Comparison of ENCODE assay signal across 20 cellular contexts in genomic region chr6:14231546-14232280, GRCh38.
A peak's percentile ranks its signal among the peaks of the same experiment; 100 is the strongest.
DNase-seq lines count a peak whose midpoint lies in the region; ATAC-seq and TF ChIP-seq lines count a peak whose summit lies in the region.
"Had no signal": no experiment of that assay in that cellular context is flagged by ENCODE, and none has a peak within 500 bp of the region (broad histone marks: within the 10 kb centered on the region; RNA-seq: fewer than 3 reads in every experiment).

No MANE protein-coding gene starts in this region.

- H3K9me3 Mint-ChIP-seq in activated naive CD4-positive, alpha-beta T cell treated with anti-CD3 and anti-CD28 coated beads, Interleukin-2, amount 50 U/mL, for 72 hours, result peaks cover 0 to 7% of the 10 kb centered on the region in 2 donors
- H3K9me3 Mint-ChIP-seq in stimulated activated naive CD8-positive, alpha-beta T cell treated with anti-CD3 and anti-CD28 coated beads, Interleukin-15, amount 100 ng/mL, for 72 hours, result no peaks in the 10 kb centered on the region
- H3K9me3 Mint-ChIP-seq: activated B cell treated with CpG ODN at 0.5 μM for 24 hours had no signal

- H3K27me3 ChIP-seq in body of pancreas (no peaks in the 10 kb centered on the region), sigmoid colon (no peaks in the 10 kb centered on the region)
- H3K27me3 ChIP-seq: breast epithelium, right atrium auricular region, upper lobe of left lung had no signal

- TF ChIP-seq EP300 in sigmoid colon (IDR thresholded peaks at IDR 0.05), result no peak

- WGBS in body of pancreas, 2 donors, result 56 to 62% methylated on average over 6 of the region's 6 CpGs
- WGBS in sigmoid colon, 2 donors, result 87 to 95% methylated on average over 6 of the region's 6 CpGs

- H3K36me3 Mint-ChIP-seq in activated naive CD4-positive, alpha-beta T cell treated with anti-CD3 and anti-CD28 coated beads, Interleukin-2, amount 50 U/mL, for 72 hours, result peaks cover 0 to 9% of the 10 kb centered on the region in 2 donors
- H3K36me3 Mint-ChIP-seq: activated naive CD8-positive, alpha-beta T cell had no signal

- TF ChIP-seq CTCF in body of pancreas (IDR thresholded peaks at IDR 0.05) (no peak), sigmoid colon (IDR thresholded peaks at IDR 0.05) (no peak)

- intact Hi-C loops in body of pancreas (cut with DNase I), result no loop called here
- intact Hi-C loops in sigmoid colon (cut with DNase I), result no loop called here

- H3K27ac ChIP-seq in body of pancreas (peak overlapping the region in 1 of 4 donors; percentile 50), sigmoid colon (no peak overlapping the region)
- H3K27ac ChIP-seq: breast epithelium, PC-9, right atrium auricular region had no signal

- H3K27ac Mint-ChIP-seq in activated naive CD4-positive, alpha-beta T cell treated with anti-CD3 and anti-CD28 coated beads, Interleukin-2, amount 50 U/mL, for 72 hours, result peak overlapping the region in 1 of 2 donors; percentile 11
- H3K27ac Mint-ChIP-seq in stimulated activated naive CD8-positive, alpha-beta T cell treated with anti-CD3 and anti-CD28 coated beads, Interleukin-15, amount 100 ng/mL, for 72 hours, result peak overlapping the region; percentile 5 to 38
- H3K27ac Mint-ChIP-seq: activated B cell treated with CpG ODN at 0.5 μM for 24 hours; activated naive CD8-positive, alpha-beta T cell; T-helper 17 cell had no signal

- H3K4me3 ChIP-seq in body of pancreas (no peak overlapping the region), sigmoid colon (no peak overlapping the region)
- H3K4me3 ChIP-seq: breast epithelium, PC-9, right atrium auricular region, upper lobe of left lung had no signal

- H3K4me3 Mint-ChIP-seq in stimulated activated naive CD8-positive, alpha-beta T cell treated with anti-CD3 and anti-CD28 coated beads, Interleukin-15, amount 100 ng/mL, for 72 hours, result no peak overlapping the region
- H3K4me3 Mint-ChIP-seq: activated B cell treated with CpG ODN at 0.5 μM for 24 hours; activated naive CD8-positive, alpha-beta T cell; T-helper 17 cell had no signal

- peak; percentile 35 to 76 for ATAC-seq in activated naive CD4-positive, alpha-beta T cell treated with anti-CD3 and anti-CD28 coated beads, Interleukin-2, amount 50 U/mL, for 72 hours
- ATAC-seq in body of pancreas, result peak; percentile 35
- ATAC-seq in stimulated activated naive CD8-positive, alpha-beta T cell treated with anti-CD3 and anti-CD28 coated beads, Interleukin-15, amount 100 ng/mL, for 72 hours, result peak; percentile 85
- ATAC-seq: HCT116, T-helper 17 cell had no signal

- no peak for DNase-seq in activated naive CD4-positive, alpha-beta T cell treated with anti-CD3 and anti-CD28 coated beads, Interleukin-2, amount 50 U/mL, for 72 hours (ENCODE audit: low spot score in 2 of 2)
- no peak for DNase-seq in activated naive CD4-positive, alpha-beta T cell treated with Interleukin-2 at 50 U/mL for 16 hours
- DNase-seq in HT1080 (ENCODE audit: low read depth) (peak; percentile 13), body of pancreas (peak in 3 of 4 donors; percentile 22 to 57 (median 45)), GM19238 (ENCODE audit: insufficient read length, low spot score) (no peak), sigmoid colon (no peak), amniotic stem cell (lab: John Stamatoyannopoulos, UW) (no peak)
- DNase-seq in stimulated activated naive CD8-positive, alpha-beta T cell treated with anti-CD3 and anti-CD28 coated beads, Interleukin-15, amount 100 ng/mL, for 72 hours, result no peak
- DNase-seq: activated B cell treated with CpG ODN at 0.5 μM for 24 hours; activated CD8-positive, alpha-beta memory T cell treated with anti-CD3 and anti-CD28 coated beads, Interleukin-2, amount 50 U/mL, for 48 hours; cortex of kidney; NCI-H1417 treated with DMSO at 0.1 percent for 48 hours; NCI-H82; PC-9; T-helper 17 cell had no signal

- no peaks in the 10 kb centered on the region for H3K27me3 Mint-ChIP-seq in stimulated activated naive CD8-positive, alpha-beta T cell treated with anti-CD3 and anti-CD28 coated beads, Interleukin-15, amount 100 ng/mL, for 72 hours
- H3K27me3 Mint-ChIP-seq: activated B cell treated with CpG ODN at 0.5 μM for 24 hours; activated naive CD8-positive, alpha-beta T cell had no signal

- no peaks in the 10 kb centered on the region for H3K9me3 ChIP-seq in body of pancreas
- no peaks in the 10 kb centered on the region for H3K9me3 ChIP-seq in sigmoid colon
- H3K9me3 ChIP-seq: breast epithelium, right atrium auricular region, upper lobe of left lung had no signal

- TF ChIP-seq POLR2A in body of pancreas (IDR thresholded peaks at IDR 0.05), result no peak
- no peak for TF ChIP-seq POLR2A in sigmoid colon (IDR thresholded peaks at IDR 0.05)

- H3K36me3 ChIP-seq in body of pancreas (replicated peaks in 1 of 2; ENCODE audit: insufficient read depth in 1 of 2, low read depth in 2 of 2), result no peaks in the 10 kb centered on the region
- H3K36me3 ChIP-seq in sigmoid colon, result no peaks in the 10 kb centered on the region
- H3K36me3 ChIP-seq: breast epithelium, right atrium auricular region, upper lobe of left lung had no signal

- peaks cover 18% of the 10 kb centered on the region for H3K4me1 ChIP-seq in body of pancreas
- peaks cover 0 to 10% (median 2%) of the 10 kb centered on the region in 4 donors for H3K4me1 ChIP-seq in sigmoid colon
- H3K4me1 ChIP-seq: breast epithelium, right atrium auricular region had no signal

- H3K4me1 Mint-ChIP-seq in stimulated activated naive CD8-positive, alpha-beta T cell treated with anti-CD3 and anti-CD28 coated beads, Interleukin-15, amount 100 ng/mL, for 72 hours, result peaks cover 20% of the 10 kb centered on the region
- H3K4me1 Mint-ChIP-seq: T-helper 17 cell had no signal

Comparison
In these comparisons a context has a peak if more than half of its experiments do, and no peak if none do; other contexts are left out.
1. ATAC-seq: peak in every context shown above with its lines; median percentile 85 in stimulated activated naive CD8-positive, alpha-beta T cell treated with anti-CD3 and anti-CD28 coated beads, Interleukin-15, amount 100 ng/mL, for 72 hours; 56 in activated naive CD4-positive, alpha-beta T cell treated with anti-CD3 and anti-CD28 coated beads, Interleukin-2, amount 50 U/mL, for 72 hours; 35 in body of pancreas.
2. DNase-seq: peak in HT1080 (single experiment) and body of pancreas (3 of 4); none in activated naive CD4-positive, alpha-beta T cell treated with anti-CD3 and anti-CD28 coated beads, Interleukin-2, amount 50 U/mL, for 72 hours (0 of 2), activated naive CD4-positive, alpha-beta T cell treated with Interleukin-2 at 50 U/mL for 16 hours (single experiment), stimulated activated naive CD8-positive, alpha-beta T cell treated with anti-CD3 and anti-CD28 coated beads, Interleukin-15, amount 100 ng/mL, for 72 hours (0 of 2), GM19238 (single experiment), sigmoid colon (single experiment) and amniotic stem cell (single experiment).